Comparison of ENCODE assay signal across 7 cellular contexts in genomic region chr16:29118301-29118957, GRCh38.
DNase-seq lines count a peak whose midpoint lies in the region; ATAC-seq and TF ChIP-seq lines count a peak whose summit lies in the region.
"Not testable (repeated sequence)": the region's sequence is repeated elsewhere in the genome, so short reads cannot be mapped to it uniquely, and the experiment has no call there.

No MANE protein-coding gene starts in this region.

- not testable (repeated sequence) for H3K27me3 Mint-ChIP-seq in activated CD4-positive, alpha-beta memory T cell treated with anti-CD3 and anti-CD28 coated beads for 36 hours; activated naive CD8-positive, alpha-beta T cell

- intact Hi-C loops in activated CD4-positive, alpha-beta memory T cell treated with anti-CD3 and anti-CD28 coated beads for 36 hours (cut with micrococcal nuclease); right lobe of liver (cut with DNase I): not testable (repeated sequence)

- H3K36me3 ChIP-seq in KOPT-K1 (ENCODE audit: insufficient read depth, low read length); right lobe of liver: not testable (repeated sequence)

- ATAC-seq in right lobe of liver = peak in 1 of 4 donors; percentile 1

- peaks cover 45% of the 10 kb centered on the region for H3K4me1 Mint-ChIP-seq in activated CD4-positive, alpha-beta memory T cell treated with anti-CD3 and anti-CD28 coated beads for 36 hours (ENCODE audit: low read depth)
- H3K4me1 Mint-ChIP-seq in activated naive CD8-positive, alpha-beta T cell (ENCODE audit: low read depth) = peaks cover 31% of the 10 kb centered on the region

- peaks cover 46% of the 10 kb centered on the region for H3K36me3 Mint-ChIP-seq in activated CD4-positive, alpha-beta memory T cell treated with anti-CD3 and anti-CD28 coated beads for 36 hours
- not testable (repeated sequence) for H3K36me3 Mint-ChIP-seq in activated naive CD8-positive, alpha-beta T cell

- peak overlapping the region; percentile 13 for H3K27ac Mint-ChIP-seq in activated CD4-positive, alpha-beta memory T cell treated with anti-CD3 and anti-CD28 coated beads for 36 hours
- H3K27ac Mint-ChIP-seq in activated naive CD8-positive, alpha-beta T cell = peak overlapping the region; percentile 54

- not testable (repeated sequence) for H3K27me3 ChIP-seq in right lobe of liver

- H3K27ac ChIP-seq in KOPT-K1 (ENCODE audit: low read depth, low read length, poor library complexity, severe bottlenecking) (peak overlapping the region; percentile 66), right lobe of liver (peak overlapping the region in 2 of 3 donors; percentile 93 to 95)

- POLR2A ChIA-PET in activated CD4-positive, alpha-beta memory T cell treated with anti-CD3 and anti-CD28 coated beads for 36 hours (lab: Charles Lee) = not testable (repeated sequence)

- not testable (repeated sequence) for TF ChIP-seq POLR2A in right lobe of liver (IDR thresholded peaks at IDR 0.05)

- not testable (repeated sequence) for H3K9me3 ChIP-seq in KOPT-K1 (ENCODE audit: insufficient read depth, low read length, poor library complexity, severe bottlenecking); right lobe of liver

- not testable (repeated sequence) for H3K4me3 Mint-ChIP-seq in activated CD4-positive, alpha-beta memory T cell treated with anti-CD3 and anti-CD28 coated beads for 36 hours
- peak overlapping the region; percentile 54 for H3K4me3 Mint-ChIP-seq in activated naive CD8-positive, alpha-beta T cell

- peak; percentile 42 for DNase-seq in RPMI7951 (ENCODE audit: low read depth)
- not testable (repeated sequence) for DNase-seq in activated CD4-positive, alpha-beta memory T cell treated with anti-CD3 and anti-CD28 coated beads for 36 hours
- peak; percentile 42 for DNase-seq in fibroblast of mammary gland (ENCODE audit: low read depth)
- DNase-seq in right lobe of liver = peak in 1 of 3 donors; percentile 27
- DNase-seq in stimulated activated CD4-positive, alpha-beta T cell treated with anti-CD3 and anti-CD28 coated beads, Interleukin-4, amount 100 ng/mL, for 1 hour = peak; percentile 12

- H3K9me3 Mint-ChIP-seq in activated CD4-positive, alpha-beta memory T cell treated with anti-CD3 and anti-CD28 coated beads for 36 hours; activated naive CD8-positive, alpha-beta T cell (ENCODE audit: low read depth): not testable (repeated sequence)

- peaks cover 0 to 36% (median 13%) of the 10 kb centered on the region in 4 donors for H3K4me1 ChIP-seq in right lobe of liver

- not testable (repeated sequence) for TF ChIP-seq CTCF in fibroblast of mammary gland (conservative IDR thresholded peaks at IDR 0.05; ENCODE audit: control insufficient read depth, insufficient read depth, low read depth, low read length); right lobe of liver (IDR thresholded peaks at IDR 0.05)

- CTCF ChIA-PET in activated CD4-positive, alpha-beta memory T cell treated with anti-CD3 and anti-CD28 coated beads for 36 hours (lab: Charles Lee) = not testable (repeated sequence)

- H3K4me3 ChIP-seq in fibroblast of mammary gland (ENCODE audit: control insufficient read depth, low read depth, low read length); right lobe of liver: not testable (repeated sequence)

- WGBS in right lobe of liver (ENCODE audit: insufficient coverage, low coverage, low lambda C conversion rate, missing lambda C conversion rate) = 52% methylated on average over 11 of the region's 15 CpGs
